Comparison of ENCODE assay signal across 1 cellular context in the genomic region with DNA sequence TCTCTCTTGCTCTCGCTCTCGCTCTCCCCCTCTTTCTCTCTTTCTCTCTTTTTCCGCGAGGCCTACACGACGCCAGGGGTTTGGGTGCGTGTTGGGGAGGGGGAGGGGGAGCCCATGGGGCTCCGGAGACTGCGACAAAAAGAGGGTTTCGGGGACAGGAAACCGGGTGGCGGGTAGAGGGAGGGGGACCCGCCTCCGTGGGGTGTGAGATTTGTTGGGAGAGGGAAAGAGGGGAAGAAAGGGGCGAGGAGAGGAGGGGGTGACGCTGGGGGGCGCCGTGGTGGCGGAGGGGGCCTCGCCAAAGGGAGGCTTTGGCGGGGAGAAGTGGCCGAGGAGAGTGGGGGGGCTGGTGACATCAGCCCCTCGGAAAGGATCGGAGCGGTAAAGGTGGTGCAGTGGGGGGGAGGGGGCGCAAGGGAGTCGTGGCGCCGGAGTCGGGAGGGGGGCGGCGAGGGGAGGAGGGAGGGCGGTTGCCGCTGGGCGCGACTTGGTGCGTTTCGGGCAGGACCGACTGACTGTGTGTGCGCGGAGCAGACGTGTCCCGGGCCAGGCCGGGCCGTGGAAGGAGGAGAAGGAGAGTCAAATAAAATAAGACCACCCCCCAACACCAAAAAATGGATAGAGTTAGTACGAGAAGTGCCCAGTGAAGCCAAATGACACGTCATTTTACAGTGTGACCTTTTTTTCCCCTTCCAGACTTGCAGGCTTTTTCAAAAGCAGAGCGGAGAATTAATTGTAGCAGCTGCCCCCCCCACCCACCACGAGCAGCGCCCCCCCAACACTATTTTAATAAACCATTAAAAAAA.
TF ChIP-seq lines count a peak whose summit lies in the region.

No MANE protein-coding gene starts in this region.

TF ChIP-seq in SK-N-SH, 30 proteins besides CTCF, POLR2A, EP300 and RAD21 (continued from another document):
- TF ChIP-seq, protein P1, sequence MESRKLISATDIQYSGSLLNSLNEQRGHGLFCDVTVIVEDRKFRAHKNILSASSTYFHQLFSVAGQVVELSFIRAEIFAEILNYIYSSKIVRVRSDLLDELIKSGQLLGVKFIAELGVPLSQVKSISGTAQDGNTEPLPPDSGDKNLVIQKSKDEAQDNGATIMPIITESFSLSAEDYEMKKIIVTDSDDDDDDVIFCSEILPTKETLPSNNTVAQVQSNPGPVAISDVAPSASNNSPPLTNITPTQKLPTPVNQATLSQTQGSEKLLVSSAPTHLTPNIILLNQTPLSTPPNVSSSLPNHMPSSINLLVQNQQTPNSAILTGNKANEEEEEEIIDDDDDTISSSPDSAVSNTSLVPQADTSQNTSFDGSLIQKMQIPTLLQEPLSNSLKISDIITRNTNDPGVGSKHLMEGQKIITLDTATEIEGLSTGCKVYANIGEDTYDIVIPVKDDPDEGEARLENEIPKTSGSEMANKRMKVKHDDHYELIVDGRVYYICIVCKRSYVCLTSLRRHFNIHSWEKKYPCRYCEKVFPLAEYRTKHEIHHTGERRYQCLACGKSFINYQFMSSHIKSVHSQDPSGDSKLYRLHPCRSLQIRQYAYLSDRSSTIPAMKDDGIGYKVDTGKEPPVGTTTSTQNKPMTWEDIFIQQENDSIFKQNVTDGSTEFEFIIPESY (IDR thresholded peaks at IDR 0.05; ENCODE audit: borderline replicate concordance, low read depth) = no peak
- TF ChIP-seq IRF3 (IDR thresholded peaks at IDR 0.05; ENCODE audit: low read depth, low read length) (no peak), JUND (IDR thresholded peaks at IDR 0.05) (no peak), CHD2 (IDR thresholded peaks at IDR 0.05; ENCODE audit: low read length, partially characterized antibody) (peak; percentile 20), RXRA (IDR thresholded peaks at IDR 0.05; ENCODE audit: borderline replicate concordance, low read depth) (no peak), PBX3 (IDR thresholded peaks at IDR 0.05) (no peak), MXI1 (IDR thresholded peaks at IDR 0.05; ENCODE audit: low read depth, low read length) (no peak), TAF1 (IDR thresholded peaks at IDR 0.05; ENCODE audit: borderline replicate concordance, low read depth, low read length) (no peak), GATA2 (CRISPR knock-in tag; IDR thresholded peaks at IDR 0.05) (no peak), GABPA (IDR thresholded peaks at IDR 0.05; ENCODE audit: low read depth) (no peak), NFIC (IDR thresholded peaks at IDR 0.05; ENCODE audit: borderline replicate concordance) (no peak), SIN3A (IDR thresholded peaks at IDR 0.05; ENCODE audit: borderline replicate concordance, low read depth, low read length) (no peak)
- TF ChIP-seq, protein P2, sequence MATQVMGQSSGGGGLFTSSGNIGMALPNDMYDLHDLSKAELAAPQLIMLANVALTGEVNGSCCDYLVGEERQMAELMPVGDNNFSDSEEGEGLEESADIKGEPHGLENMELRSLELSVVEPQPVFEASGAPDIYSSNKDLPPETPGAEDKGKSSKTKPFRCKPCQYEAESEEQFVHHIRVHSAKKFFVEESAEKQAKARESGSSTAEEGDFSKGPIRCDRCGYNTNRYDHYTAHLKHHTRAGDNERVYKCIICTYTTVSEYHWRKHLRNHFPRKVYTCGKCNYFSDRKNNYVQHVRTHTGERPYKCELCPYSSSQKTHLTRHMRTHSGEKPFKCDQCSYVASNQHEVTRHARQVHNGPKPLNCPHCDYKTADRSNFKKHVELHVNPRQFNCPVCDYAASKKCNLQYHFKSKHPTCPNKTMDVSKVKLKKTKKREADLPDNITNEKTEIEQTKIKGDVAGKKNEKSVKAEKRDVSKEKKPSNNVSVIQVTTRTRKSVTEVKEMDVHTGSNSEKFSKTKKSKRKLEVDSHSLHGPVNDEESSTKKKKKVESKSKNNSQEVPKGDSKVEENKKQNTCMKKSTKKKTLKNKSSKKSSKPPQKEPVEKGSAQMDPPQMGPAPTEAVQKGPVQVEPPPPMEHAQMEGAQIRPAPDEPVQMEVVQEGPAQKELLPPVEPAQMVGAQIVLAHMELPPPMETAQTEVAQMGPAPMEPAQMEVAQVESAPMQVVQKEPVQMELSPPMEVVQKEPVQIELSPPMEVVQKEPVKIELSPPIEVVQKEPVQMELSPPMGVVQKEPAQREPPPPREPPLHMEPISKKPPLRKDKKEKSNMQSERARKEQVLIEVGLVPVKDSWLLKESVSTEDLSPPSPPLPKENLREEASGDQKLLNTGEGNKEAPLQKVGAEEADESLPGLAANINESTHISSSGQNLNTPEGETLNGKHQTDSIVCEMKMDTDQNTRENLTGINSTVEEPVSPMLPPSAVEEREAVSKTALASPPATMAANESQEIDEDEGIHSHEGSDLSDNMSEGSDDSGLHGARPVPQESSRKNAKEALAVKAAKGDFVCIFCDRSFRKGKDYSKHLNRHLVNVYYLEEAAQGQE (IDR thresholded peaks at IDR 0.05; ENCODE audit: low read depth, low read length) = no peak
